Comparison of ENCODE assay signal across 1 cellular context in the genomic region with DNA sequence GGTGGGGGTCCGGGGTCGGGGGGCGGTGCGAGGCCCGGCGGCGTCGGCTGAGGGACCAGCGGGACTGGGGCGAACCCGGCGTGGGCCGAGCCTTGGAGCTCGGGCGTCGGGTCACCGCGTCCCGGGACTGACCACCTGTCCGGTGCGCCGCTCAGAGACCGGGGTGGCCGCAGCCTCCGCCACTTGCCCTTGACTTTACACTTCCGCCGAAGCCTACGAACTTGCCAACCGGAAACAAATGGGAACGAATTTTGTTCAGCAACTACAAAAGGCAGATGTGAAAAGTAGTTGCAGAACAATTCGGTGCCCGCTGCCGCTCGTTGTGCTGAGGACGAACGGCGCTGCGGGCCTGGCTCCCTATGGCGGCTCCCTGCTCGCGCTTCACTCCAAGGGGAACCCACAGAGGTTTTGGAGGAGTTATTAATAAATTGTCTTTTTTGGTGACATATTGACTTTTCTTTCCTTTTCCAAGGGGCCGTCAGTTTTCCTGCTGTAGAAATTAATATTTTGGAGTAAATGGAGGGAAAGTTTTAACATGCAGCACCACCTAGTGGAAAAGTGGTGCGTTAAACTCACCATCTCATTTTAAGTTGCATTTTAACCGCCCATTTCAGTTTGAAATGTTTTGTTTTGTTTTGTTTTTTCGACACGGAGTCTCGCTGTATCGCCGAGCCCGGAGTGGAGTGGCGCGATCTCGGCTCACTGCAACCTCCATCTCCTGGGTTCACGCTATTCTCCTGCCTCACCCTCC.
TF ChIP-seq lines count a peak whose summit lies in the region.

No MANE protein-coding gene starts in this region.

TF ChIP-seq in HepG2, 621 proteins besides CTCF, POLR2A, EP300 and RAD21 (continued from another document and continues in another):
- TF ChIP-seq, protein P1, sequence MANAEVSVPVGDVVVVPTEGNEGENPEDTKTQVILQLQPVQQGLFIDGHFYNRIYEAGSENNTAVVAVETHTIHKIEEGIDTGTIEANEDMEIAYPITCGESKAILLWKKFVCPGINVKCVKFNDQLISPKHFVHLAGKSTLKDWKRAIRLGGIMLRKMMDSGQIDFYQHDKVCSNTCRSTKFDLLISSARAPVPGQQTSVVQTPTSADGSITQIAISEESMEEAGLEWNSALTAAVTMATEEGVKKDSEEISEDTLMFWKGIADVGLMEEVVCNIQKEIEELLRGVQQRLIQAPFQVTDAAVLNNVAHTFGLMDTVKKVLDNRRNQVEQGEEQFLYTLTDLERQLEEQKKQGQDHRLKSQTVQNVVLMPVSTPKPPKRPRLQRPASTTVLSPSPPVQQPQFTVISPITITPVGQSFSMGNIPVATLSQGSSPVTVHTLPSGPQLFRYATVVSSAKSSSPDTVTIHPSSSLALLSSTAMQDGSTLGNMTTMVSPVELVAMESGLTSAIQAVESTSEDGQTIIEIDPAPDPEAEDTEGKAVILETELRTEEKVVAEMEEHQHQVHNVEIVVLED (CRISPR knock-in tag; IDR thresholded peaks at IDR 0.05; ENCODE audit: borderline replicate concordance), result no peak
- no peak for TF ChIP-seq LCORL (IDR thresholded peaks at IDR 0.05)
- no peak for TF ChIP-seq LCORL (CRISPR knock-in tag; IDR thresholded peaks at IDR 0.05)
- TF ChIP-seq ETV6 (CRISPR knock-in tag; conservative IDR thresholded peaks at IDR 0.05), result no peak
- TF ChIP-seq ZNF234 (CRISPR knock-in tag; conservative IDR thresholded peaks at IDR 0.05), result no peak
- TF ChIP-seq ZFY (CRISPR knock-in tag; IDR thresholded peaks at IDR 0.05), result 0 out of 2 replicates have a peak, but pooled peaks have one; percentile 7
- peak; percentile 57 for TF ChIP-seq ZNF777 (CRISPR knock-in tag; IDR thresholded peaks at IDR 0.05)
- TF ChIP-seq, protein P2, sequence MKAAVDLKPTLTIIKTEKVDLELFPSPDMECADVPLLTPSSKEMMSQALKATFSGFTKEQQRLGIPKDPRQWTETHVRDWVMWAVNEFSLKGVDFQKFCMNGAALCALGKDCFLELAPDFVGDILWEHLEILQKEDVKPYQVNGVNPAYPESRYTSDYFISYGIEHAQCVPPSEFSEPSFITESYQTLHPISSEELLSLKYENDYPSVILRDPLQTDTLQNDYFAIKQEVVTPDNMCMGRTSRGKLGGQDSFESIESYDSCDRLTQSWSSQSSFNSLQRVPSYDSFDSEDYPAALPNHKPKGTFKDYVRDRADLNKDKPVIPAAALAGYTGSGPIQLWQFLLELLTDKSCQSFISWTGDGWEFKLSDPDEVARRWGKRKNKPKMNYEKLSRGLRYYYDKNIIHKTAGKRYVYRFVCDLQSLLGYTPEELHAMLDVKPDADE (CRISPR knock-in tag; IDR thresholded peaks at IDR 0.05), result peak; percentile 58; the same call in 1 of the 2 replicates
- no peak for TF ChIP-seq ZSCAN29 (CRISPR knock-in tag; conservative IDR thresholded peaks at IDR 0.05)
- TF ChIP-seq ZKSCAN1 (IDR thresholded peaks at IDR 0.05; ENCODE audit: low read length), result no peak
- TF ChIP-seq JUN (CRISPR knock-in tag; IDR thresholded peaks at IDR 0.05), result no peak
- no peak for TF ChIP-seq TBX2 (CRISPR knock-in tag; IDR thresholded peaks at IDR 0.05; ENCODE audit: borderline replicate concordance)
- no peak for TF ChIP-seq ZNF781 (CRISPR knock-in tag; IDR thresholded peaks at IDR 0.05; ENCODE audit: borderline replicate concordance, not compliant biosample characterization)
- TF ChIP-seq MTA1 (CRISPR knock-in tag; IDR thresholded peaks at IDR 0.05; ENCODE audit: borderline replicate concordance), result no peak
- TF ChIP-seq ONECUT2 (CRISPR knock-in tag; IDR thresholded peaks at IDR 0.05), result no peak
- TF ChIP-seq ARNT (IDR thresholded peaks at IDR 0.05), result no peak
- TF ChIP-seq TGIF2 (CRISPR knock-in tag; IDR thresholded peaks at IDR 0.05), result no peak
- no peak for TF ChIP-seq SNRNP70 (IDR thresholded peaks at IDR 0.05; ENCODE audit: low read depth, low read length)
- no peak for TF ChIP-seq GATAD2A (CRISPR knock-in tag; IDR thresholded peaks at IDR 0.05)
- TF ChIP-seq YY1 (IDR thresholded peaks at IDR 0.05; ENCODE audit: insufficient read depth, insufficient replicate concordance, low read depth, low read length), result no peak
- no peak for TF ChIP-seq ZNF772 (CRISPR knock-in tag; IDR thresholded peaks at IDR 0.05)
- no peak for TF ChIP-seq SUZ12 (IDR thresholded peaks at IDR 0.05; ENCODE audit: low read depth, low read length)
- TF ChIP-seq ZNF44 (CRISPR knock-in tag; IDR thresholded peaks at IDR 0.05), result no peak
- no peak for TF ChIP-seq RFX1 (IDR thresholded peaks at IDR 0.05)
- TF ChIP-seq KMT2A (CRISPR knock-in tag; IDR thresholded peaks at IDR 0.05), result no peak
- TF ChIP-seq, protein P3, sequence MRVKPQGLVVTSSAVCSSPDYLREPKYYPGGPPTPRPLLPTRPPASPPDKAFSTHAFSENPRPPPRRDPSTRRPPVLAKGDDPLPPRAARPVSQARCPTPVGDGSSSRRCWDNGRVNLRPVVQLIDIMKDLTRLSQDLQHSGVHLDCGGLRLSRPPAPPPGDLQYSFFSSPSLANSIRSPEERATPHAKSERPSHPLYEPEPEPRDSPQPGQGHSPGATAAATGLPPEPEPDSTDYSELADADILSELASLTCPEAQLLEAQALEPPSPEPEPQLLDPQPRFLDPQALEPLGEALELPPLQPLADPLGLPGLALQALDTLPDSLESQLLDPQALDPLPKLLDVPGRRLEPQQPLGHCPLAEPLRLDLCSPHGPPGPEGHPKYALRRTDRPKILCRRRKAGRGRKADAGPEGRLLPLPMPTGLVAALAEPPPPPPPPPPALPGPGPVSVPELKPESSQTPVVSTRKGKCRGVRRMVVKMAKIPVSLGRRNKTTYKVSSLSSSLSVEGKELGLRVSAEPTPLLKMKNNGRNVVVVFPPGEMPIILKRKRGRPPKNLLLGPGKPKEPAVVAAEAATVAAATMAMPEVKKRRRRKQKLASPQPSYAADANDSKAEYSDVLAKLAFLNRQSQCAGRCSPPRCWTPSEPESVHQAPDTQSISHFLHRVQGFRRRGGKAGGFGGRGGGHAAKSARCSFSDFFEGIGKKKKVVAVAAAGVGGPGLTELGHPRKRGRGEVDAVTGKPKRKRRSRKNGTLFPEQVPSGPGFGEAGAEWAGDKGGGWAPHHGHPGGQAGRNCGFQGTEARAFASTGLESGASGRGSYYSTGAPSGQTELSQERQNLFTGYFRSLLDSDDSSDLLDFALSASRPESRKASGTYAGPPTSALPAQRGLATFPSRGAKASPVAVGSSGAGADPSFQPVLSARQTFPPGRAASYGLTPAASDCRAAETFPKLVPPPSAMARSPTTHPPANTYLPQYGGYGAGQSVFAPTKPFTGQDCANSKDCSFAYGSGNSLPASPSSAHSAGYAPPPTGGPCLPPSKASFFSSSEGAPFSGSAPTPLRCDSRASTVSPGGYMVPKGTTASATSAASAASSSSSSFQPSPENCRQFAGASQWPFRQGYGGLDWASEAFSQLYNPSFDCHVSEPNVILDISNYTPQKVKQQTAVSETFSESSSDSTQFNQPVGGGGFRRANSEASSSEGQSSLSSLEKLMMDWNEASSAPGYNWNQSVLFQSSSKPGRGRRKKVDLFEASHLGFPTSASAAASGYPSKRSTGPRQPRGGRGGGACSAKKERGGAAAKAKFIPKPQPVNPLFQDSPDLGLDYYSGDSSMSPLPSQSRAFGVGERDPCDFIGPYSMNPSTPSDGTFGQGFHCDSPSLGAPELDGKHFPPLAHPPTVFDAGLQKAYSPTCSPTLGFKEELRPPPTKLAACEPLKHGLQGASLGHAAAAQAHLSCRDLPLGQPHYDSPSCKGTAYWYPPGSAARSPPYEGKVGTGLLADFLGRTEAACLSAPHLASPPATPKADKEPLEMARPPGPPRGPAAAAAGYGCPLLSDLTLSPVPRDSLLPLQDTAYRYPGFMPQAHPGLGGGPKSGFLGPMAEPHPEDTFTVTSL (CRISPR knock-in tag; IDR thresholded peaks at IDR 0.05; ENCODE audit: borderline replicate concordance), result no peak
- TF ChIP-seq ZNF350 (CRISPR knock-in tag; IDR thresholded peaks at IDR 0.05; ENCODE audit: borderline replicate concordance, low read depth), result no peak
- TF ChIP-seq, protein P4, sequence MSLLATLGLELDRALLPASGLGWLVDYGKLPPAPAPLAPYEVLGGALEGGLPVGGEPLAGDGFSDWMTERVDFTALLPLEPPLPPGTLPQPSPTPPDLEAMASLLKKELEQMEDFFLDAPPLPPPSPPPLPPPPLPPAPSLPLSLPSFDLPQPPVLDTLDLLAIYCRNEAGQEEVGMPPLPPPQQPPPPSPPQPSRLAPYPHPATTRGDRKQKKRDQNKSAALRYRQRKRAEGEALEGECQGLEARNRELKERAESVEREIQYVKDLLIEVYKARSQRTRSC (CRISPR knock-in tag; IDR thresholded peaks at IDR 0.05; ENCODE audit: low read depth), result no peak
- TF ChIP-seq ZNF563 (CRISPR knock-in tag; IDR thresholded peaks at IDR 0.05), result peak; percentile 37; the same call in 1 of the 2 replicates
- peak; percentile 34 for TF ChIP-seq ZFX (CRISPR knock-in tag; IDR thresholded peaks at IDR 0.05; ENCODE audit: low read depth)
- TF ChIP-seq POGZ (CRISPR knock-in tag; IDR thresholded peaks at IDR 0.05), result no peak
- TF ChIP-seq, protein P5, sequence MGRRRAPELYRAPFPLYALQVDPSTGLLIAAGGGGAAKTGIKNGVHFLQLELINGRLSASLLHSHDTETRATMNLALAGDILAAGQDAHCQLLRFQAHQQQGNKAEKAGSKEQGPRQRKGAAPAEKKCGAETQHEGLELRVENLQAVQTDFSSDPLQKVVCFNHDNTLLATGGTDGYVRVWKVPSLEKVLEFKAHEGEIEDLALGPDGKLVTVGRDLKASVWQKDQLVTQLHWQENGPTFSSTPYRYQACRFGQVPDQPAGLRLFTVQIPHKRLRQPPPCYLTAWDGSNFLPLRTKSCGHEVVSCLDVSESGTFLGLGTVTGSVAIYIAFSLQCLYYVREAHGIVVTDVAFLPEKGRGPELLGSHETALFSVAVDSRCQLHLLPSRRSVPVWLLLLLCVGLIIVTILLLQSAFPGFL (CRISPR knock-in tag; IDR thresholded peaks at IDR 0.05), result no peak
- no peak for TF ChIP-seq EHMT2 (IDR thresholded peaks at IDR 0.05; ENCODE audit: borderline replicate concordance, low read depth, low read length)
- no peak for TF ChIP-seq KLF16 (CRISPR knock-in tag; IDR thresholded peaks at IDR 0.05)
- TF ChIP-seq TBL1XR1 (IDR thresholded peaks at IDR 0.05; ENCODE audit: borderline replicate concordance, low read length, partially characterized antibody), result no peak
- TF ChIP-seq ZNF879 (CRISPR knock-in tag; IDR thresholded peaks at IDR 0.05), result no peak; the same call in 1 of the 2 replicates
- TF ChIP-seq, protein P6, sequence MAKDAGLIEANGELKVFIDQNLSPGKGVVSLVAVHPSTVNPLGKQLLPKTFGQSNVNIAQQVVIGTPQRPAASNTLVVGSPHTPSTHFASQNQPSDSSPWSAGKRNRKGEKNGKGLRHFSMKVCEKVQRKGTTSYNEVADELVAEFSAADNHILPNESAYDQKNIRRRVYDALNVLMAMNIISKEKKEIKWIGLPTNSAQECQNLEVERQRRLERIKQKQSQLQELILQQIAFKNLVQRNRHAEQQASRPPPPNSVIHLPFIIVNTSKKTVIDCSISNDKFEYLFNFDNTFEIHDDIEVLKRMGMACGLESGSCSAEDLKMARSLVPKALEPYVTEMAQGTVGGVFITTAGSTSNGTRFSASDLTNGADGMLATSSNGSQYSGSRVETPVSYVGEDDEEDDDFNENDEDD (CRISPR knock-in tag; IDR thresholded peaks at IDR 0.05; ENCODE audit: borderline replicate concordance), result peak; percentile 57; the same call in 1 of the 2 replicates
- no peak for TF ChIP-seq ZNF766 (CRISPR knock-in tag; IDR thresholded peaks at IDR 0.05; ENCODE audit: borderline replicate concordance)
- no peak for TF ChIP-seq ZNF33A (CRISPR knock-in tag; IDR thresholded peaks at IDR 0.05; ENCODE audit: borderline replicate concordance)
- TF ChIP-seq, protein P7, sequence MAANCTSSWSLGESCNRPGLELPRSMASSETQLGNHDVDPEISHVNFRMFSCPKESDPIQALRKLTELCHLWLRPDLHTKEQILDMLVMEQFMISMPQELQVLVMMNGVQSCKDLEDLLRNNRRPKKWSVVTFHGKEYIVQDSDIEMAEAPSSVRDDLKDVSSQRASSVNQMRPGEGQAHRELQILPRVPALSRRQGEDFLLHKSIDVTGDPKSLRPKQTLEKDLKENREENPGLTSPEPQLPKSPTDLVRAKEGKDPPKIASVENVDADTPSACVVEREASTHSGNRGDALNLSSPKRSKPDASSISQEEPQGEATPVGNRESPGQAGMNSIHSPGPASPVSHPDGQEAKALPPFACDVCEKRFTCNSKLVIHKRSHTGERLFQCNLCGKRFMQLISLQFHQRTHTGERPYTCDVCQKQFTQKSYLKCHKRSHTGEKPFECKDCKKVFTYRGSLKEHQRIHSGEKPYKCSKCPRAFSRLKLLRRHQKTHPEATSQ (CRISPR knock-in tag; IDR thresholded peaks at IDR 0.05; ENCODE audit: borderline replicate concordance), result peak; percentile 51; the same call in 1 of the 2 replicates
- TF ChIP-seq FOXK2 (IDR thresholded peaks at IDR 0.05), result no peak
- no peak; the same call in 1 of the 2 replicates for TF ChIP-seq ZC3H4 (CRISPR knock-in tag; IDR thresholded peaks at IDR 0.05; ENCODE audit: borderline replicate concordance)
- TF ChIP-seq NKX3-1 (CRISPR knock-in tag; IDR thresholded peaks at IDR 0.05), result 0 out of 2 replicates have a peak, but pooled peaks have one; percentile 15
- TF ChIP-seq, protein P8, sequence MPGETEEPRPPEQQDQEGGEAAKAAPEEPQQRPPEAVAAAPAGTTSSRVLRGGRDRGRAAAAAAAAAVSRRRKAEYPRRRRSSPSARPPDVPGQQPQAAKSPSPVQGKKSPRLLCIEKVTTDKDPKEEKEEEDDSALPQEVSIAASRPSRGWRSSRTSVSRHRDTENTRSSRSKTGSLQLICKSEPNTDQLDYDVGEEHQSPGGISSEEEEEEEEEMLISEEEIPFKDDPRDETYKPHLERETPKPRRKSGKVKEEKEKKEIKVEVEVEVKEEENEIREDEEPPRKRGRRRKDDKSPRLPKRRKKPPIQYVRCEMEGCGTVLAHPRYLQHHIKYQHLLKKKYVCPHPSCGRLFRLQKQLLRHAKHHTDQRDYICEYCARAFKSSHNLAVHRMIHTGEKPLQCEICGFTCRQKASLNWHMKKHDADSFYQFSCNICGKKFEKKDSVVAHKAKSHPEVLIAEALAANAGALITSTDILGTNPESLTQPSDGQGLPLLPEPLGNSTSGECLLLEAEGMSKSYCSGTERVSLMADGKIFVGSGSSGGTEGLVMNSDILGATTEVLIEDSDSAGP (CRISPR knock-in tag; IDR thresholded peaks at IDR 0.05; ENCODE audit: borderline replicate concordance), result no peak
- TF ChIP-seq NFKB2 (CRISPR knock-in tag; IDR thresholded peaks at IDR 0.05; ENCODE audit: borderline replicate concordance), result peak; percentile 54; the same call in 1 of the 2 replicates
- TF ChIP-seq SAP130 (CRISPR knock-in tag; IDR thresholded peaks at IDR 0.05; ENCODE audit: low read depth), result peak; percentile 31
- TF ChIP-seq, protein P9, sequence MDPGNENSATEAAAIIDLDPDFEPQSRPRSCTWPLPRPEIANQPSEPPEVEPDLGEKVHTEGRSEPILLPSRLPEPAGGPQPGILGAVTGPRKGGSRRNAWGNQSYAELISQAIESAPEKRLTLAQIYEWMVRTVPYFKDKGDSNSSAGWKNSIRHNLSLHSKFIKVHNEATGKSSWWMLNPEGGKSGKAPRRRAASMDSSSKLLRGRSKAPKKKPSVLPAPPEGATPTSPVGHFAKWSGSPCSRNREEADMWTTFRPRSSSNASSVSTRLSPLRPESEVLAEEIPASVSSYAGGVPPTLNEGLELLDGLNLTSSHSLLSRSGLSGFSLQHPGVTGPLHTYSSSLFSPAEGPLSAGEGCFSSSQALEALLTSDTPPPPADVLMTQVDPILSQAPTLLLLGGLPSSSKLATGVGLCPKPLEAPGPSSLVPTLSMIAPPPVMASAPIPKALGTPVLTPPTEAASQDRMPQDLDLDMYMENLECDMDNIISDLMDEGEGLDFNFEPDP (CRISPR knock-in tag; conservative IDR thresholded peaks at IDR 0.05), result no peak
- no peak for TF ChIP-seq HNRNPUL1 (IDR thresholded peaks at IDR 0.05; ENCODE audit: low read depth, low read length)
- TF ChIP-seq RXRB (CRISPR knock-in tag; IDR thresholded peaks at IDR 0.05; ENCODE audit: borderline replicate concordance), result no peak
- no peak for TF ChIP-seq SOX6 (IDR thresholded peaks at IDR 0.05)
- TF ChIP-seq SOX6 (CRISPR knock-in tag; IDR thresholded peaks at IDR 0.05), result no peak
- TF ChIP-seq U2AF1 (optimal IDR thresholded peaks at IDR 0.05; ENCODE audit: low read depth, low read length), result no peak
